ENCODE assay signal across 1 cellular context in the genomic region with DNA sequence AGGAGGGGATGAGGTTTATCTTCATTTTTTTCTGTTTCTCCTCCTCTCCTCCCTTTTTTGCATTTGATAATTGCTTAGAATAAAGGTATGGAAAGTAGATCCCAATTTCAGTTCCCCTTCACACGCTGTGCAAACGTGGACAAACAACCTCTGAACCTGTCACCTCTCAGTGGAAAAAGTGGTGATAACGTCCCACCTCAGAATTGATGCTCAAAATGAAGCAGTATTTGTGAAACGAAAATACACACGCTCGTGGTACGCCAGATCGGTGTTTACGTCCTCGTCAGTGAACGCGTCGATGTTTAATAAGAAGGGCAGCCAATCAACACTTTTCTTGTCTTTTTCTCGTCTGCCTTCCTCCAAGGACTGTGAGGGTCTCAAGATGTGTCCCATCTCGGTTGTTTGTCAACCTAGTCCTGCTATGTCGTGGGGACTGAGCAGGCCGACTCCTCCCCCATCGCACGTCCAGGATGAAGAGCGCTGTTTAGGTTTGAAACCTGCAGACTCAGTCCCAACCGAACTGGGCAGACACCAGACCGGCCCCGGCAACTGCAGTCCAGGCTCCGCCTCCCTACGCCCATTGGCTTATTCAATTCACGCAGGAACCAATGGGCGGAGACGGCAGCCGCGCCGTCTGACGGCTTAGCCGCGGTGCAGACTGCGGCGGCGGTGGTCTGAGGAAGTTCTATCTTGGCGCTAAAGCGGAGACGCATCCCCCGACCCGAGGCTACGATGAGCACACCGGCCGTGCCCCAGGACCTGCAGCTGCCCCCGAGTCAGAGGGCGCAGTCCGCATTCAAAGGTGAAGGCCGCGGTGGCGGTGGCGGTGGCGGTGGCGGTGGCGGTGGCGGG.
TF ChIP-seq lines count a peak whose summit lies in the region.

A gene with protein sequence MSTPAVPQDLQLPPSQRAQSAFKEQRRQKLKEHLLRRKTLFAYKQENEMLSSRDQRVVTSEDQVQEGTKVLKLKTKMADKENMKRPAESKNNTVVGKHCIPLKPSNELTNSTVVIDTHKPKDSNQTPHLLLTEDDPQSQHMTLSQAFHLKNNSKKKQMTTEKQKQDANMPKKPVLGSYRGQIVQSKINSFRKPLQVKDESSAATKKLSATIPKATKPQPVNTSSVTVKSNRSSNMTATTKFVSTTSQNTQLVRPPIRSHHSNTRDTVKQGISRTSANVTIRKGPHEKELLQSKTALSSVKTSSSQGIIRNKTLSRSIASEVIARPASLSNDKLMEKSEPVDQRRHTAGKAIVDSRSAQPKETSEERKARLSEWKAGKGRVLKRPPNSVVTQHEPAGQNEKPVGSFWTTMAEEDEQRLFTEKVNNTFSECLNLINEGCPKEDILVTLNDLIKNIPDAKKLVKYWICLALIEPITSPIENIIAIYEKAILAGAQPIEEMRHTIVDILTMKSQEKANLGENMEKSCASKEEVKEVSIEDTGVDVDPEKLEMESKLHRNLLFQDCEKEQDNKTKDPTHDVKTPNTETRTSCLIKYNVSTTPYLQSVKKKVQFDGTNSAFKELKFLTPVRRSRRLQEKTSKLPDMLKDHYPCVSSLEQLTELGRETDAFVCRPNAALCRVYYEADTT (plus strand): TSS at position 654 of the 852 bp plus-strand sequence. CDS start 79 bp downstream, at position 733.

TF ChIP-seq in WTC11, 78 proteins besides CTCF, POLR2A, EP300 and RAD21 (continued from another document):
- TF ChIP-seq, protein P1, sequence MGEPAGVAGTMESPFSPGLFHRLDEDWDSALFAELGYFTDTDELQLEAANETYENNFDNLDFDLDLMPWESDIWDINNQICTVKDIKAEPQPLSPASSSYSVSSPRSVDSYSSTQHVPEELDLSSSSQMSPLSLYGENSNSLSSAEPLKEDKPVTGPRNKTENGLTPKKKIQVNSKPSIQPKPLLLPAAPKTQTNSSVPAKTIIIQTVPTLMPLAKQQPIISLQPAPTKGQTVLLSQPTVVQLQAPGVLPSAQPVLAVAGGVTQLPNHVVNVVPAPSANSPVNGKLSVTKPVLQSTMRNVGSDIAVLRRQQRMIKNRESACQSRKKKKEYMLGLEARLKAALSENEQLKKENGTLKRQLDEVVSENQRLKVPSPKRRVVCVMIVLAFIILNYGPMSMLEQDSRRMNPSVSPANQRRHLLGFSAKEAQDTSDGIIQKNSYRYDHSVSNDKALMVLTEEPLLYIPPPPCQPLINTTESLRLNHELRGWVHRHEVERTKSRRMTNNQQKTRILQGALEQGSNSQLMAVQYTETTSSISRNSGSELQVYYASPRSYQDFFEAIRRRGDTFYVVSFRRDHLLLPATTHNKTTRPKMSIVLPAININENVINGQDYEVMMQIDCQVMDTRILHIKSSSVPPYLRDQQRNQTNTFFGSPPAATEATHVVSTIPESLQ (CRISPR knock-in tag; IDR thresholded peaks at IDR 0.05): no peak
- no peak for TF ChIP-seq JUN (CRISPR knock-in tag; IDR thresholded peaks at IDR 0.05)
- TF ChIP-seq, protein P2, sequence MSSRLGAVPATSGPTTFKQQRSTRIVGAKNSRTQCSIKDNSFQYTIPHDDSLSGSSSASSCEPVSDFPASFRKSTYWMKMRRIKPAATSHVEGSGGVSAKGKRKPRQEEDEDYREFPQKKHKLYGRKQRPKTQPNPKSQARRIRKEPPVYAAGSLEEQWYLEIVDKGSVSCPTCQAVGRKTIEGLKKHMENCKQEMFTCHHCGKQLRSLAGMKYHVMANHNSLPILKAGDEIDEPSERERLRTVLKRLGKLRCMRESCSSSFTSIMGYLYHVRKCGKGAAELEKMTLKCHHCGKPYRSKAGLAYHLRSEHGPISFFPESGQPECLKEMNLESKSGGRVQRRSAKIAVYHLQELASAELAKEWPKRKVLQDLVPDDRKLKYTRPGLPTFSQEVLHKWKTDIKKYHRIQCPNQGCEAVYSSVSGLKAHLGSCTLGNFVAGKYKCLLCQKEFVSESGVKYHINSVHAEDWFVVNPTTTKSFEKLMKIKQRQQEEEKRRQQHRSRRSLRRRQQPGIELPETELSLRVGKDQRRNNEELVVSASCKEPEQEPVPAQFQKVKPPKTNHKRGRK (CRISPR knock-in tag; IDR thresholded peaks at IDR 0.05; ENCODE audit: borderline replicate concordance): no peak
- TF ChIP-seq, protein P3, sequence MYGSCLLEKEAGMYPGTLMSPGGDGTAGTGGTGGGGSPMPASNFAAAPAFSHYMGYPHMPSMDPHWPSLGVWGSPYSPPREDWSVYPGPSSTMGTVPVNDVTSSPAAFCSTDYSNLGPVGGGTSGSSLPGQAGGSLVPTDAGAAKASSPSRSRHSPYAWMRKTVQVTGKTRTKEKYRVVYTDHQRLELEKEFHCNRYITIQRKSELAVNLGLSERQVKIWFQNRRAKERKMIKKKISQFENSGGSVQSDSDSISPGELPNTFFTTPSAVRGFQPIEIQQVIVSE (CRISPR knock-in tag; IDR thresholded peaks at IDR 0.05; ENCODE audit: borderline replicate concordance): no peak
